15 cellular contexts compared by ENCODE assay signal in the genomic region with DNA sequence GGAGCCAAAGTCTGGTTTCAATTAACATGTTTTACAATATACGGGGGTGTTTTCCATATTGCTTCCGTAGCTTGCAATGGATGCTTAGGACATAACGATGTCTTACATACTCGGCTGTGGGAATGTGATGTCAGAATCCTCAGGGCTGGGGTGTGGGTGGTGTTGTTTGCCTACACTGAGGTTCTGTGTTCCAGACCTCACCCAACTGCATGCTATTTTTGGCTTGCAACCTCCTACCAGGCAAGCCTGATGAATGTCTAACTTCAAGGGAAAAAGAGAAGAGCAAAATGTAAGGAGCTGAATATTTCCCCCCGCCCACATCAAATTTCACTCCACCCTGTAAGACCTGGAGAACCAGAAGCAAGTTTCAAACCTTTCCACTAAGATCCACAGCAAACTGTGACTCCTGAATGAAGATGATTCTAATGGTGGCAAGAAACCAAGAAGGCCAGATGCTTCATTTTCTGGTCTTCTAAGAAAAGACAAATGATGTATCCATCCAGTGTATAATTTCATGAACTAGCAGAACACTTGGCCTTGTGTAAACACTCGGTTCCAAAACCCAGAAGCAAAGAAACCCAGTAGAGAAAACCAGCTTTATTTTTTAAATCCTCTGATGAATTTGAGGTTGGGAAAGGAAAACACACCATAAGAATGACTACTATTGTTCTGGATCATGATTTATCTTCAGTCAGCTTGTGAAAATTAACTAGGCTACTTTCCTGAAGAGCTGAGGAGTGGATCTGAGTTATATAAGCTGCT.
DNase-seq lines count a peak whose midpoint lies in the region; ATAC-seq and TF ChIP-seq lines count a peak whose summit lies in the region.
"Had no signal": no experiment of that assay in that cellular context is flagged by ENCODE, and none has a peak within 500 bp of the region (broad histone marks: within the 10 kb centered on the region; RNA-seq: fewer than 3 reads in every experiment).

No MANE protein-coding gene starts in this region.

- no peaks in the 10 kb centered on the region for H3K9me3 ChIP-seq in spleen
- H3K9me3 ChIP-seq: A549, gastrocnemius medialis, thoracic aorta had no signal

- no peaks in the 10 kb centered on the region for H3K36me3 ChIP-seq in spleen
- H3K36me3 ChIP-seq: gastrocnemius medialis, thoracic aorta had no signal

- no peaks in the 10 kb centered on the region for H3K4me1 ChIP-seq in spleen
- H3K4me1 ChIP-seq: A549, gastrocnemius medialis had no signal

- H3K4me3 ChIP-seq in spleen: no peak overlapping the region
- H3K4me3 ChIP-seq: A549, gastrocnemius medialis, thoracic aorta had no signal

- H3K27ac ChIP-seq in spleen: no peak overlapping the region
- H3K27ac ChIP-seq: A549, gastrocnemius medialis, thoracic aorta had no signal

- no peak for ATAC-seq in HG02763 (IDR thresholded peaks at IDR 0.05; ENCODE audit: unreplicated experiment)
- ATAC-seq: gastrocnemius medialis, natural killer cell, WTC11 had no signal

- TF ChIP-seq POLR2A in spleen (IDR thresholded peaks at IDR 0.05): no peak

- DNase-seq in AG08395 (ENCODE audit: low spot score) (peak; percentile 5), NCI-H446 treated with DMSO at 0.1 percent for 48 hours (lab: John Stamatoyannopoulos, UW) (peak; percentile 84), fibroblast of peridontal ligament (ENCODE audit: extremely low read depth) (peak; percentile 49), middle frontal gyrus (ENCODE audit: extremely low spot score, low spot score) (peak; percentile 44), DMS79 (lab: John Stamatoyannopoulos, UW) (no peak), spleen (no peak)
- DNase-seq in stimulated activated CD4-positive, alpha-beta T cell treated with anti-CD3 and anti-CD28 coated beads, Interleukin-15, amount 100 ng/mL, for 24 hours: no peak
- DNase-seq: activated naive CD8-positive, alpha-beta T cell treated with anti-CD3 and anti-CD28 coated beads, Interleukin-2, amount 10 ng/mL, durations not matched to agents 7 days and 5 days; gastrocnemius medialis; natural killer cell; NCI-H1092 had no signal

- intact Hi-C loops in spleen (cut with DNase I; ENCODE audit: low total_unique reads): no loop called here

- 78 to 96% (median 91%) methylated on average over 6 of the region's 6 CpGs for WGBS in spleen, 5 donors

- no peaks in the 10 kb centered on the region for H3K27me3 ChIP-seq in spleen (replicated peaks in 1 of 7)
- H3K27me3 ChIP-seq: gastrocnemius medialis had no signal

- TF ChIP-seq CTCF in spleen (IDR thresholded peaks at IDR 0.05 in 8 of 11, conservative IDR thresholded peaks at IDR 0.05 in 3 of 11): no peak

Comparison
In these comparisons a context has a peak if more than half of its experiments do, and no peak if none do; other contexts are left out.
1. DNase-seq: peak in AG08395 (single experiment), NCI-H446 treated with DMSO at 0.1 percent for 48 hours (single experiment), fibroblast of peridontal ligament (single experiment) and middle frontal gyrus (single experiment); none in stimulated activated CD4-positive, alpha-beta T cell treated with anti-CD3 and anti-CD28 coated beads, Interleukin-15, amount 100 ng/mL, for 24 hours (single experiment), DMS79 (single experiment) and spleen (single experiment).